1 cellular context compared by ENCODE assay signal in the genomic region with DNA sequence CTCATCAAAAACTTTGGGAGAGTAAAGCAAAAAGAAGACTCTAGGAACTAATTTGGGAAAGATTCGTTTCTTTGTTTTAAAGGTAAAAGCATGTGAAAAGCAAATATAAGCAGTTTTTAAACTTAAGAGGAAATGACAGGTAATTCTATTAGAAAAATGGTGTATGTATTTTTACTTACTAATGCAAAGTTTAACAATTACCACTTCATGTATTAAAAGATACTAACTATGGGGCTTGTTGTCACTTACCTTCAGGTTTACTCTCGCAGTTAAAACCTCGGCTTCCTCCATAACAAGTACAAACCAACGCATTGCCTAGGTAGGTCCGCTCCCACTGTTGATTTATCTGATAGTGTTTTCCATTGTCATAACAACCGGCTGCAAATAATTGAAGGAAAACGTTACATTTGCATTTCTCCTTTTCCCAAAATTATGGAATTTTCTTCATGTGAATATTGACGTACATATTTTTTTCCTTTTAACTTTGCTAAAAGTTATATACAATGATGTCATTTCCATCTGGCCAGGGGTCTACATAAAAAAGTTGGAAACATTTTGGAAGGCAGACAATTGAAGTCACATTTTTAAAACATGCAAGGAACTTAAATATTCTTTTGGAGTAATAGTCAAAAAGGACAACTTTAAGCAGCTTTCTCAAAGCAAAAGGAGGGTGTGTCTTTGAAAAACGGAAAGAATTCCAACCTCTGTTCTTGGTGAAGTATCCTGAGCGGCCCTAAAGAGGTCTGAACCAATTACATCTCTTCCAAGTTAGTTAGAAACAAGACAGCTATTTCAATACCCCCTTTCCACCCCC.
TF ChIP-seq lines count a peak whose summit lies in the region.

No MANE protein-coding gene starts in this region.

TF ChIP-seq in HepG2, 621 proteins besides CTCF, POLR2A, EP300 and RAD21 (continued from another document and continues in another):
- TF ChIP-seq FOXA1 (IDR thresholded peaks at IDR 0.05) (no peak), FOXA1 (CRISPR knock-in tag; IDR thresholded peaks at IDR 0.05) (0 out of 2 replicates have a peak, but pooled peaks have one; percentile 10), ZNF432 (CRISPR knock-in tag; IDR thresholded peaks at IDR 0.05; ENCODE audit: borderline replicate concordance) (no peak), ZFP91 (CRISPR knock-in tag; IDR thresholded peaks at IDR 0.05; ENCODE audit: borderline replicate concordance) (no peak), ZNF326 (CRISPR knock-in tag; IDR thresholded peaks at IDR 0.05; ENCODE audit: borderline replicate concordance) (no peak), ZNF121 (CRISPR knock-in tag; IDR thresholded peaks at IDR 0.05) (no peak), AFF4 (CRISPR knock-in tag; IDR thresholded peaks at IDR 0.05) (peak; percentile 94), ZNF468 (CRISPR knock-in tag; IDR thresholded peaks at IDR 0.05) (no peak), RFX1 (IDR thresholded peaks at IDR 0.05) (peak; percentile 66), TAF1 (CRISPR knock-in tag; IDR thresholded peaks at IDR 0.05) (no peak), RBM39 (IDR thresholded peaks at IDR 0.05; ENCODE audit: low read depth, low read length, poor library complexity, severe bottlenecking) (no peak), DR1 (CRISPR knock-in tag; IDR thresholded peaks at IDR 0.05) (no peak), SP140L (CRISPR knock-in tag; IDR thresholded peaks at IDR 0.05; ENCODE audit: borderline replicate concordance) (no peak), NFKBIZ (CRISPR knock-in tag; IDR thresholded peaks at IDR 0.05) (no peak), ZNF660 (CRISPR knock-in tag; IDR thresholded peaks at IDR 0.05; ENCODE audit: borderline replicate concordance, low read depth) (no peak), HNRNPLL (IDR thresholded peaks at IDR 0.05; ENCODE audit: low read depth, low read length, poor library complexity, severe bottlenecking) (no peak), KDM2A (CRISPR knock-in tag; IDR thresholded peaks at IDR 0.05; ENCODE audit: borderline replicate concordance, low read depth) (no peak), ELF4 (CRISPR knock-in tag; IDR thresholded peaks at IDR 0.05; ENCODE audit: borderline replicate concordance) (no peak), NFYC (CRISPR knock-in tag; IDR thresholded peaks at IDR 0.05) (no peak), NFE2 (CRISPR knock-in tag; IDR thresholded peaks at IDR 0.05) (no peak), ZNF18 (CRISPR knock-in tag; IDR thresholded peaks at IDR 0.05; ENCODE audit: insufficient replicate concordance) (no peak), ASH2L (IDR thresholded peaks at IDR 0.05; ENCODE audit: insufficient read length, low read depth, low read length) (no peak), PCBP2 (optimal IDR thresholded peaks at IDR 0.05; ENCODE audit: low read depth, low read length, poor library complexity, severe bottlenecking) (no peak), AKAP8 (CRISPR knock-in tag; IDR thresholded peaks at IDR 0.05) (no peak), NONO (IDR thresholded peaks at IDR 0.05) (no peak), NONO (CRISPR knock-in tag; conservative IDR thresholded peaks at IDR 0.05) (no peak), ZNF792 (CRISPR knock-in tag; IDR thresholded peaks at IDR 0.05) (no peak), RBFOX2 (IDR thresholded peaks at IDR 0.05; ENCODE audit: low read depth, low read length) (peak; percentile 90), ZBTB42 (CRISPR knock-in tag; IDR thresholded peaks at IDR 0.05) (no peak), POLR2G (IDR thresholded peaks at IDR 0.05; ENCODE audit: low read depth, low read length) (peak; percentile 23), ZNF333 (CRISPR knock-in tag; IDR thresholded peaks at IDR 0.05; ENCODE audit: borderline replicate concordance) (no peak), ZNF460 (CRISPR knock-in tag; IDR thresholded peaks at IDR 0.05; ENCODE audit: borderline replicate concordance) (no peak), KLF16 (CRISPR knock-in tag; IDR thresholded peaks at IDR 0.05) (peak in 1 of 2 experiments; percentile 17; a peak in 1 of 4 replicates)
- TF ChIP-seq, protein P1, sequence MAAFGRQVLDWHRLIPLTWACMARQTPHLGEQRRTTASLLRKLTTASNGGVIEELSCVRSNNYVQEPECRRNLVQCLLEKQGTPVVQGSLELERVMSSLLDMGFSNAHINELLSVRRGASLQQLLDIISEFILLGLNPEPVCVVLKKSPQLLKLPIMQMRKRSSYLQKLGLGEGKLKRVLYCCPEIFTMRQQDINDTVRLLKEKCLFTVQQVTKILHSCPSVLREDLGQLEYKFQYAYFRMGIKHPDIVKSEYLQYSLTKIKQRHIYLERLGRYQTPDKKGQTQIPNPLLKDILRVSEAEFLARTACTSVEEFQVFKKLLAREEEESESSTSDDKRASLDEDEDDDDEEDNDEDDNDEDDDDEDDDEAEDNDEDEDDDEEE (CRISPR knock-in tag; IDR thresholded peaks at IDR 0.05) = no peak
- TF ChIP-seq, protein P2, sequence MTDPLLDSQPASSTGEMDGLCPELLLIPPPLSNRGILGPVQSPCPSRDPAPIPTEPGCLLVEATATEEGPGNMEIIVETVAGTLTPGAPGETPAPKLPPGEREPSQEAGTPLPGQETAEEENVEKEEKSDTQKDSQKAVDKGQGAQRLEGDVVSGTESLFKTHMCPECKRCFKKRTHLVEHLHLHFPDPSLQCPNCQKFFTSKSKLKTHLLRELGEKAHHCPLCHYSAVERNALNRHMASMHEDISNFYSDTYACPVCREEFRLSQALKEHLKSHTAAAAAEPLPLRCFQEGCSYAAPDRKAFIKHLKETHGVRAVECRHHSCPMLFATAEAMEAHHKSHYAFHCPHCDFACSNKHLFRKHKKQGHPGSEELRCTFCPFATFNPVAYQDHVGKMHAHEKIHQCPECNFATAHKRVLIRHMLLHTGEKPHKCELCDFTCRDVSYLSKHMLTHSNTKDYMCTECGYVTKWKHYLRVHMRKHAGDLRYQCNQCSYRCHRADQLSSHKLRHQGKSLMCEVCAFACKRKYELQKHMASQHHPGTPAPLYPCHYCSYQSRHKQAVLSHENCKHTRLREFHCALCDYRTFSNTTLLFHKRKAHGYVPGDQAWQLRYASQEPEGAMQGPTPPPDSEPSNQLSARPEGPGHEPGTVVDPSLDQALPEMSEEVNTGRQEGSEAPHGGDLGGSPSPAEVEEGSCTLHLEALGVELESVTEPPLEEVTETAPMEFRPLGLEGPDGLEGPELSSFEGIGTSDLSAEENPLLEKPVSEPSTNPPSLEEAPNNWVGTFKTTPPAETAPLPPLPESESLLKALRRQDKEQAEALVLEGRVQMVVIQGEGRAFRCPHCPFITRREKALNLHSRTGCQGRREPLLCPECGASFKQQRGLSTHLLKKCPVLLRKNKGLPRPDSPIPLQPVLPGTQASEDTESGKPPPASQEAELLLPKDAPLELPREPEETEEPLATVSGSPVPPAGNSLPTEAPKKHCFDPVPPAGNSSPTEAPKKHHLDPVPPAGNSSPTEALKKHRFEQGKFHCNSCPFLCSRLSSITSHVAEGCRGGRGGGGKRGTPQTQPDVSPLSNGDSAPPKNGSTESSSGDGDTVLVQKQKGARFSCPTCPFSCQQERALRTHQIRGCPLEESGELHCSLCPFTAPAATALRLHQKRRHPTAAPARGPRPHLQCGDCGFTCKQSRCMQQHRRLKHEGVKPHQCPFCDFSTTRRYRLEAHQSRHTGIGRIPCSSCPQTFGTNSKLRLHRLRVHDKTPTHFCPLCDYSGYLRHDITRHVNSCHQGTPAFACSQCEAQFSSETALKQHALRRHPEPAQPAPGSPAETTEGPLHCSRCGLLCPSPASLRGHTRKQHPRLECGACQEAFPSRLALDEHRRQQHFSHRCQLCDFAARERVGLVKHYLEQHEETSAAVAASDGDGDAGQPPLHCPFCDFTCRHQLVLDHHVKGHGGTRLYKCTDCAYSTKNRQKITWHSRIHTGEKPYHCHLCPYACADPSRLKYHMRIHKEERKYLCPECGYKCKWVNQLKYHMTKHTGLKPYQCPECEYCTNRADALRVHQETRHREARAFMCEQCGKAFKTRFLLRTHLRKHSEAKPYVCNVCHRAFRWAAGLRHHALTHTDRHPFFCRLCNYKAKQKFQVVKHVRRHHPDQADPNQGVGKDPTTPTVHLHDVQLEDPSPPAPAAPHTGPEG (CRISPR knock-in tag; IDR thresholded peaks at IDR 0.05) = no peak
- TF ChIP-seq, protein P3, sequence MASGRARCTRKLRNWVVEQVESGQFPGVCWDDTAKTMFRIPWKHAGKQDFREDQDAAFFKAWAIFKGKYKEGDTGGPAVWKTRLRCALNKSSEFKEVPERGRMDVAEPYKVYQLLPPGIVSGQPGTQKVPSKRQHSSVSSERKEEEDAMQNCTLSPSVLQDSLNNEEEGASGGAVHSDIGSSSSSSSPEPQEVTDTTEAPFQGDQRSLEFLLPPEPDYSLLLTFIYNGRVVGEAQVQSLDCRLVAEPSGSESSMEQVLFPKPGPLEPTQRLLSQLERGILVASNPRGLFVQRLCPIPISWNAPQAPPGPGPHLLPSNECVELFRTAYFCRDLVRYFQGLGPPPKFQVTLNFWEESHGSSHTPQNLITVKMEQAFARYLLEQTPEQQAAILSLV (CRISPR knock-in tag; IDR thresholded peaks at IDR 0.05; ENCODE audit: borderline replicate concordance) = no peak
- TF ChIP-seq, protein P4, sequence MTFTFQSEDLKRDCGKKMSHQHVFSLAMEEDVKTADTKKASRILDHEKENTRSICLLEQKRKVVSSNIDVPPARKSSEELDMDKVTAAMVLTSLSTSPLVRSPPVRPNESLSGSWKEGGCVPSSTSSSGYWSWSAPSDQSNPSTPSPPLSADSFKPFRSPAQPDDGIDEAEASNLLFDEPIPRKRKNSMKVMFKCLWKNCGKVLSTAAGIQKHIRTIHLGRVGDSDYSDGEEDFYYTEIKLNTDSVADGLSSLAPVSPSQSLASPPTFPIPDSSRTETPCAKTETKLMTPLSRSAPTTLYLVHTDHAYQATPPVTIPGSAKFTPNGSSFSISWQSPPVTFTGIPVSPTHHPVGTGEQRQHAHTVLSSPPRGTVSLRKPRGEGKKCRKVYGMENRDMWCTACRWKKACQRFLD (CRISPR knock-in tag; IDR thresholded peaks at IDR 0.05; ENCODE audit: borderline replicate concordance) = no peak
- TF ChIP-seq, protein P5, sequence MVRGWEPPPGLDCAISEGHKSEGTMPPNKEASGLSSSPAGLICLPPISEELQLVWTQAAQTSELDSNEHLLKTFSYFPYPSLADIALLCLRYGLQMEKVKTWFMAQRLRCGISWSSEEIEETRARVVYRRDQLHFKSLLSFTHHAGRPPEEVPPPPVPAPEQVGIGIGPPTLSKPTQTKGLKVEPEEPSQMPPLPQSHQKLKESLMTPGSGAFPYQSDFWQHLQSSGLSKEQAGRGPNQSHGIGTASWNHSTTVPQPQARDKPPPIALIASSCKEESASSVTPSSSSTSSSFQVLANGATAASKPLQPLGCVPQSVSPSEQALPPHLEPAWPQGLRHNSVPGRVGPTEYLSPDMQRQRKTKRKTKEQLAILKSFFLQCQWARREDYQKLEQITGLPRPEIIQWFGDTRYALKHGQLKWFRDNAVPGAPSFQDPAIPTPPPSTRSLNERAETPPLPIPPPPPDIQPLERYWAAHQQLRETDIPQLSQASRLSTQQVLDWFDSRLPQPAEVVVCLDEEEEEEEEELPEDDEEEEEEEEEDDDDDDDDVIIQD (CRISPR knock-in tag; IDR thresholded peaks at IDR 0.05; ENCODE audit: low read depth) = 0 out of 2 replicates have a peak, but pooled peaks have one; percentile 28
- TF ChIP-seq, protein P6, sequence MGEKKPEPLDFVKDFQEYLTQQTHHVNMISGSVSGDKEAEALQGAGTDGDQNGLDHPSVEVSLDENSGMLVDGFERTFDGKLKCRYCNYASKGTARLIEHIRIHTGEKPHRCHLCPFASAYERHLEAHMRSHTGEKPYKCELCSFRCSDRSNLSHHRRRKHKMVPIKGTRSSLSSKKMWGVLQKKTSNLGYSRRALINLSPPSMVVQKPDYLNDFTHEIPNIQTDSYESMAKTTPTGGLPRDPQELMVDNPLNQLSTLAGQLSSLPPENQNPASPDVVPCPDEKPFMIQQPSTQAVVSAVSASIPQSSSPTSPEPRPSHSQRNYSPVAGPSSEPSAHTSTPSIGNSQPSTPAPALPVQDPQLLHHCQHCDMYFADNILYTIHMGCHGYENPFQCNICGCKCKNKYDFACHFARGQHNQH (CRISPR knock-in tag; IDR thresholded peaks at IDR 0.05) = no peak
